Comparison of ENCODE assay signal across 1 cellular context in genomic region chr10:28077889-28078288, GRCh38.
TF ChIP-seq lines count a peak whose summit lies in the region.

No MANE protein-coding gene starts in this region.

TF ChIP-seq in Ishikawa, 13 proteins besides CTCF, POLR2A, EP300 and RAD21 (continued from another document):
- TF ChIP-seq REST (IDR thresholded peaks at IDR 0.05; ENCODE audit: low read depth), result no peak
- peak; percentile 72 for TF ChIP-seq NFIC (IDR thresholded peaks at IDR 0.05)
- TF ChIP-seq ZBTB7A (IDR thresholded peaks at IDR 0.05; ENCODE audit: low read depth), result no peak
- TF ChIP-seq TEAD4 (IDR thresholded peaks at IDR 0.05), result peak; percentile 86
- TF ChIP-seq CREB1 (IDR thresholded peaks at IDR 0.05; ENCODE audit: low read depth), result no peak
- TF ChIP-seq EGR1 (IDR thresholded peaks at IDR 0.05), result no peak
- peak; percentile 96 for TF ChIP-seq TCF12 (IDR thresholded peaks at IDR 0.05; ENCODE audit: low read depth)
- TF ChIP-seq USF1 (IDR thresholded peaks at IDR 0.05), result no peak
- peak; percentile 90 for TF ChIP-seq FOXM1 (IDR thresholded peaks at IDR 0.05; ENCODE audit: borderline replicate concordance, low read depth)
